ENCODE assay signal across 19 cellular contexts in genomic region chr19:4896372-4896771, GRCh38. TPM values are rescaled to one million over a fixed set of nuclear protein-coding genes. Genes with fewer than 3 reads are reported as not detected.
DNase-seq lines count a peak whose midpoint lies in the region; ATAC-seq and TF ChIP-seq lines count a peak whose summit lies in the region.
"Had no signal": no experiment of that assay in that cellular context is flagged by ENCODE, and none has a peak within 500 bp of the region (broad histone marks: within the 10 kb centered on the region; RNA-seq: fewer than 3 reads in every experiment).

No MANE protein-coding gene starts in this region.

- H3K4me2 ChIP-seq in Karpas-422 (ENCODE audit: low read depth, low read length, poor library complexity, severe bottlenecking): no peak overlapping the region

- no peaks in the 10 kb centered on the region for H3K79me2 ChIP-seq in Karpas-422 (ENCODE audit: low read length)

- H3K9me3 ChIP-seq in spleen (no peaks in the 10 kb centered on the region), Karpas-422 (ENCODE audit: low read length) (no peaks in the 10 kb centered on the region)
- H3K9me3 ChIP-seq: pancreas, upper lobe of left lung had no signal

- no peaks in the 10 kb centered on the region for H3K9me3 Mint-ChIP-seq in activated T-cell treated with anti-CD3 and anti-CD28 coated beads, Interleukin-2, amount 50 U/mL, for 24 hours
- H3K9me3 Mint-ChIP-seq: T-helper 2 cell treated with Interferon-gamma antibody and Interleukin-4, amounts not matched to agents 5 μg/mL and 100 μg/mL, for 36 hours had no signal

- peak overlapping the region; percentile 40 for H3K27ac Mint-ChIP-seq in activated T-cell treated with anti-CD3 and anti-CD28 coated beads, Interleukin-2, amount 50 U/mL, for 24 hours
- H3K27ac Mint-ChIP-seq: T-helper 2 cell treated with Interferon-gamma antibody and Interleukin-4, amounts not matched to agents 5 μg/mL and 100 μg/mL, for 36 hours had no signal

- TF ChIP-seq POLR2A in spleen (IDR thresholded peaks at IDR 0.05): no peak

- H3K9ac ChIP-seq in Karpas-422 (ENCODE audit: low read length): no peak overlapping the region

- no peaks in the 10 kb centered on the region for H3K9me2 ChIP-seq in Karpas-422 (replicated peaks; ENCODE audit: insufficient read depth, low read length)

- peaks cover 0 to 17% (median 0%) of the 10 kb centered on the region in 6 donors for H3K36me3 ChIP-seq in spleen
- H3K36me3 ChIP-seq in Karpas-422 (ENCODE audit: insufficient read depth, low read length): no peaks in the 10 kb centered on the region
- H3K36me3 ChIP-seq: pancreas, upper lobe of left lung had no signal

- no peak overlapping the region for H3K4me3 ChIP-seq in epithelial cell of esophagus (ENCODE audit: low read length)
- H3K4me3 ChIP-seq in spleen: no peak overlapping the region
- no peak overlapping the region for H3K4me3 ChIP-seq in Karpas-422 (ENCODE audit: low read length)
- H3K4me3 ChIP-seq: GM12878, pancreas, upper lobe of left lung had no signal

- H3K36me3 Mint-ChIP-seq in activated T-cell treated with anti-CD3 and anti-CD28 coated beads, Interleukin-2, amount 50 U/mL, for 24 hours (ENCODE audit: low read depth): peaks cover under 1% of the 10 kb centered on the region

- H3K27me3 Mint-ChIP-seq in activated T-cell treated with anti-CD3 and anti-CD28 coated beads, Interleukin-2, amount 50 U/mL, for 24 hours: no peaks in the 10 kb centered on the region

- intact Hi-C loops in spleen (cut with DNase I; ENCODE audit: low total_unique reads): no loop called here
- intact Hi-C loops in left colon (cut with DNase I, micrococcal nuclease): no loop called here

- peaks cover 6% of the 10 kb centered on the region for H3K4me1 Mint-ChIP-seq in activated T-cell treated with anti-CD3 and anti-CD28 coated beads, Interleukin-2, amount 50 U/mL, for 24 hours (ENCODE audit: low read depth)

- H3K4me3 Mint-ChIP-seq in activated T-cell treated with anti-CD3 and anti-CD28 coated beads, Interleukin-2, amount 50 U/mL, for 24 hours: no peak overlapping the region
- H3K4me3 Mint-ChIP-seq: T-helper 2 cell treated with Interferon-gamma antibody and Interleukin-4, amounts not matched to agents 5 μg/mL and 100 μg/mL, for 36 hours had no signal

- peak overlapping the region in 5 of 8 donors; percentile 29 to 70 (median 51) for H3K27ac ChIP-seq in spleen
- no peak overlapping the region for H3K27ac ChIP-seq in Karpas-422 (ENCODE audit: low read length)
- H3K27ac ChIP-seq: upper lobe of left lung had no signal

- no peak for TF ChIP-seq CTCF in epithelial cell of esophagus (IDR thresholded peaks at IDR 0.05; ENCODE audit: insufficient read depth, low read depth, low read length, missing control alignments)
- no peak for TF ChIP-seq CTCF in spleen (IDR thresholded peaks at IDR 0.05 in 8 of 11, conservative IDR thresholded peaks at IDR 0.05 in 3 of 11)

- H4K20me1 ChIP-seq in Karpas-422 (ENCODE audit: insufficient read depth, low read depth, low read length): no peaks in the 10 kb centered on the region

- WGBS in spleen, 5 donors: 32 to 76% (median 57%) methylated on average over 3 of the region's 3 CpGs

- ATAC-seq in left colon: no peak
- ATAC-seq: GM12878 had no signal

- DNase-seq in activated T-cell treated with anti-CD3 and anti-CD28 coated beads, Interleukin-2, amount 50 U/mL, for 24 hours: no peak
- DNase-seq in activated T-cell treated with anti-CD3 and anti-CD28 coated beads for 4 hours (no peak), NCI-H226 (peak; percentile 35), epithelial cell of esophagus (ENCODE audit: low read depth) (peak; percentile 49), spleen (no peak), left colon (no peak), Karpas-422 (no peak), HuH-7.5 (ENCODE audit: low spot score) (no peak)
- DNase-seq: activated naive CD4-positive, alpha-beta T cell treated with anti-CD3 and anti-CD28 coated beads, Interleukin-2, amount 50 U/mL, for 16 hours; NCI-H2227 treated with DMSO at 0.1 percent for 48 hours; stimulated activated CD4-positive, alpha-beta T cell treated with anti-CD3 and anti-CD28 coated beads, Interleukin-15, amount 100 ng/mL, for 24 hours had no signal

- no peak overlapping the region for H2AFZ ChIP-seq in Karpas-422 (ENCODE audit: low read length)

- no peaks in the 10 kb centered on the region for H3K27me3 ChIP-seq in spleen (replicated peaks in 1 of 7)
- no peaks in the 10 kb centered on the region for H3K27me3 ChIP-seq in Karpas-422 (ENCODE audit: low read length)
- H3K27me3 ChIP-seq: pancreas, upper lobe of left lung had no signal

- H3K4me1 ChIP-seq in spleen: peaks cover 3 to 44% (median 22%) of the 10 kb centered on the region in 6 donors
- no peaks in the 10 kb centered on the region for H3K4me1 ChIP-seq in Karpas-422 (ENCODE audit: low read length)
- H3K4me1 ChIP-seq: upper lobe of left lung had no signal

RNA-seq across cellular contexts. Expression of gene ARRDC5, which starts 6.3 kb away (rescaled TPM):
- 1 to 10 TPM; 4.1 to 9.4 (median 7.3) TPM for total RNA-seq in spleen
- polyA plus RNA-seq in spleen: 1 to 10 TPM; 1.4 to 1.9 (median 1.6) TPM
- under 1 TPM; 0.21 to 0.42 TPM for total RNA-seq in left colon
- not detected in 2 replicates for total RNA-seq in Karpas-422 (2014; rRNA removed; shearing (Covaris generic); ENCODE audit: low replicate concordance)
- total RNA-seq: A673, chondrocyte, epithelial cell of proximal tubule, OCI-LY7 had no signal

RNA-seq across cellular contexts. Expression of gene UHRF1, which starts 12.9 kb away (rescaled TPM):
- total RNA-seq in spleen: 10 to 100 TPM in 1 of 7 donors, 1 to 10 TPM in 6; 2.1 to 10.8 (median 5.9) TPM
- 1 to 10 TPM; 1.5 to 6.8 (median 3.3) TPM for polyA plus RNA-seq in spleen
- total RNA-seq in left colon: 10 to 100 TPM in 1 of 2 donors, 1 to 10 TPM in 1; 4.2 to 10.0 TPM
- total RNA-seq in Karpas-422 (2014; rRNA removed; shearing (Covaris generic); ENCODE audit: low replicate concordance): 13.6 and 28.5 TPM in 2 replicates

RNA-seq across cellular contexts. Expression of gene PLIN3, which starts 28.9 kb away (rescaled TPM):
- total RNA-seq in spleen (10 to 100 TPM; 26.7 to 63.5 (median 46.9) TPM), left colon (100 to 1,000 TPM; 121 to 152 TPM)
- polyA plus RNA-seq in spleen: 10 to 100 TPM; 28.0 to 40.0 (median 29.3) TPM
- 28.7 and 68.1 TPM in 2 replicates for total RNA-seq in Karpas-422 (2014; rRNA removed; shearing (Covaris generic); ENCODE audit: low replicate concordance)

Comparison
In these comparisons a context has a peak if more than half of its experiments do, and no peak if none do; other contexts are left out.
1. DNase-seq: peak in NCI-H226 (single experiment) and epithelial cell of esophagus (single experiment); none in activated T-cell treated with anti-CD3 and anti-CD28 coated beads, Interleukin-2, amount 50 U/mL, for 24 hours (single experiment), activated T-cell treated with anti-CD3 and anti-CD28 coated beads for 4 hours (single experiment), spleen (single experiment), left colon (0 of 2), Karpas-422 (single experiment) and HuH-7.5 (single experiment).